1 cellular context compared by ENCODE assay signal in the genomic region with DNA sequence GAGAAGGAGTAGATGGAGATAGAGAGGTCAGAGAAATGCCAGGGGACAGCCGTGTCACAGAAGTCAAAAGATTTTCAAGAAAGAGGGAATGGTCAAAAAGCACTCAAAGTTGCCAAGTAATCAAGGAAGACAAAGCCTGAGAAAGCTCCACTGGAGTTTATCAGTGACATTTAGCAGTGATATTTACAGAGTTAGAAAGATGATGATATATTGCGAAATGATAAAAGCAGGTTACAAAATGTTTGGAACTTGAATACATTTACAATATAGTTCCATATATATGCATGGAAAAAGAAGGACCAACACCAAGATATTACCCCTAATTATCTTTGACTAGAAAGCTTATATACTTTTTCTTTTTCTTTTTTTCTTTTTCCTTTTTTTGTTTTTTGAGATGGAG.
TF ChIP-seq lines count a peak whose summit lies in the region.

No MANE protein-coding gene starts in this region.

TF ChIP-seq in HepG2, 621 proteins besides CTCF, POLR2A, EP300 and RAD21:
- peak; percentile 90 for TF ChIP-seq CEBPB (IDR thresholded peaks at IDR 0.05; ENCODE audit: borderline replicate concordance, low read depth, low read length)
- no peak for TF ChIP-seq TBL1XR1 (IDR thresholded peaks at IDR 0.05; ENCODE audit: borderline replicate concordance, low read length, partially characterized antibody)
